19 cellular contexts compared by ENCODE assay signal in genomic region chr11:79381036-79381435, GRCh38. TPM values are rescaled to one million over a fixed set of nuclear protein-coding genes. Genes with fewer than 3 reads are reported as not detected.
A peak's percentile ranks its signal among the peaks of the same experiment; 100 is the strongest.
DNase-seq lines count a peak whose midpoint lies in the region; ATAC-seq, FAIRE-seq and TF ChIP-seq lines count a peak whose summit lies in the region.
"Had no signal": no experiment of that assay in that cellular context is flagged by ENCODE, and none has a peak within 500 bp of the region (broad histone marks: within the 10 kb centered on the region; RNA-seq: fewer than 3 reads in every experiment).

No MANE protein-coding gene starts in this region.

- H3K4me1 Mint-ChIP-seq in endodermal cell = peaks cover 19% of the 10 kb centered on the region
- H3K4me1 Mint-ChIP-seq: CD4-positive, CD25-positive, alpha-beta regulatory T cell had no signal

- peak; percentile 83 for DNase-seq in DMS79 (lab: John Stamatoyannopoulos, UW)
- DNase-seq in DMS79 treated with DMSO at 0.1 percent for 48 hours (lab: John Stamatoyannopoulos, UW) = peak; percentile 85
- DNase-seq in bronchial epithelial cell (ENCODE audit: low read depth) = no peak
- DNase-seq in renal cortical epithelial cell (ENCODE audit: low read depth) = peak; percentile 73
- DNase-seq in kidney glomerular epithelial cell (lab: John Stamatoyannopoulos, UW) = no peak
- no peak for DNase-seq in endodermal cell
- DNase-seq in mucosa of descending colon = no peak
- DNase-seq: ACHN; BE2C; C1 segment of cervical spinal cord; Caco-2; CD4-positive, CD25-positive, alpha-beta regulatory T cell; IMR-90 had no signal

- no peak overlapping the region for H3K27ac ChIP-seq in endodermal cell (ENCODE audit: low read depth, low read length)

- no peak overlapping the region for H3K4me3 ChIP-seq in bronchial epithelial cell (ENCODE audit: low read depth, low read length)
- H3K4me3 ChIP-seq in endodermal cell (ENCODE audit: low read length) = no peak overlapping the region
- H3K4me3 ChIP-seq in mucosa of descending colon = no peak overlapping the region
- H3K4me3 ChIP-seq: GM12878 had no signal

- TF ChIP-seq CTCF in bronchial epithelial cell (IDR thresholded peaks at IDR 0.05; ENCODE audit: insufficient read depth, low read length, severe bottlenecking) (no peak), endodermal cell (conservative IDR thresholded peaks at IDR 0.05) (no peak), mucosa of descending colon (IDR thresholded peaks at IDR 0.05) (no peak)

- no peak overlapping the region for H3K9ac ChIP-seq in endodermal cell (ENCODE audit: extremely low read depth, low read length, poor library complexity, severe bottlenecking)

- intact Hi-C loops in mucosa of descending colon (cut with DNase I, micrococcal nuclease) = no loop called here

- H3K36me3 Mint-ChIP-seq in endodermal cell (ENCODE audit: low read depth) = peaks cover 12% of the 10 kb centered on the region
- H3K36me3 Mint-ChIP-seq: CD4-positive, CD25-positive, alpha-beta regulatory T cell had no signal

- FAIRE-seq in bronchial epithelial cell (lab: Jason Lieb, UNC) = peak; percentile 32
- FAIRE-seq: A204.1, D721Med, GM12878, GM19239, HTR-8/SVneo had no signal

- H3K27me3 Mint-ChIP-seq in endodermal cell (ENCODE audit: insufficient read depth) = no peaks in the 10 kb centered on the region
- H3K27me3 Mint-ChIP-seq: CD4-positive, CD25-positive, alpha-beta regulatory T cell had no signal

- no peak for ATAC-seq in mucosa of descending colon
- ATAC-seq: GM12878 had no signal

- H3K4me3 Mint-ChIP-seq in endodermal cell = no peak overlapping the region
- H3K4me3 Mint-ChIP-seq: CD4-positive, CD25-positive, alpha-beta regulatory T cell; H9 had no signal

- WGBS in endodermal cell (ENCODE audit: insufficient coverage in 1 of 2, insufficient read length in 1 of 2), 2 experiments = 66 to 77% methylated on average over 3 of the region's 3 CpGs

- H3K36me3 ChIP-seq in bronchial epithelial cell (ENCODE audit: control insufficient read depth, insufficient read depth, low read length) (no peaks in the 10 kb centered on the region), endodermal cell (ENCODE audit: control insufficient read depth, insufficient read depth, low read length) (no peaks in the 10 kb centered on the region), mucosa of descending colon (ENCODE audit: low read depth) (no peaks in the 10 kb centered on the region)
- H3K36me3 ChIP-seq: BE2C had no signal

- no peak overlapping the region for H3K27ac Mint-ChIP-seq in endodermal cell
- H3K27ac Mint-ChIP-seq: CD4-positive, CD25-positive, alpha-beta regulatory T cell; H9 had no signal

- H3K4me1 ChIP-seq in endodermal cell (ENCODE audit: control insufficient read depth, insufficient read depth, low read length) (peaks cover 2% of the 10 kb centered on the region), mucosa of descending colon (ENCODE audit: low read depth) (no peaks in the 10 kb centered on the region)
- H3K4me1 ChIP-seq: BE2C, Caco-2 had no signal

- H3K9me3 ChIP-seq in endodermal cell (ENCODE audit: control insufficient read depth, low read length) = peaks cover 22% of the 10 kb centered on the region
- H3K9me3 ChIP-seq in mucosa of descending colon = no peaks in the 10 kb centered on the region
- H3K9me3 ChIP-seq: BE2C, Caco-2 had no signal

- peaks cover 11% of the 10 kb centered on the region for H3K9me3 Mint-ChIP-seq in endodermal cell

- H3K27me3 ChIP-seq in bronchial epithelial cell (ENCODE audit: control insufficient read depth, insufficient read depth, low read length) (no peaks in the 10 kb centered on the region), endodermal cell (ENCODE audit: control insufficient read depth, insufficient read depth, low read length, poor library complexity, severe bottlenecking) (no peaks in the 10 kb centered on the region)
- H3K27me3 ChIP-seq: BE2C had no signal

RNA-seq across cellular contexts. Expression of gene TENM4, which starts 59.8 kb away (rescaled TPM):
- total RNA-seq in bronchial epithelial cell = 3.2 and 6.1 TPM in 2 replicates
- total RNA-seq in renal cortical epithelial cell = 59.6 and 306 TPM in 2 replicates
- total RNA-seq in endodermal cell = 100 to 1,000 TPM in 1 of 2 donors, 10 to 100 TPM in 1; 68.2 to 130 TPM
- polyA plus RNA-seq in endodermal cell (2013, experiment 1 of 2) = 23.1 TPM
- polyA plus RNA-seq in endodermal cell (2013, experiment 2 of 2) = 21.2 TPM
- 1 to 10 TPM in 2 of 3 donors, under 1 TPM in 1; 0.70 to 1.6 (median 1.2) TPM for total RNA-seq in mucosa of descending colon
- total RNA-seq: CD4-positive, CD25-positive, alpha-beta regulatory T cell had no signal

Comparison
In these comparisons a context has a peak if more than half of its experiments do, and no peak if none do; other contexts are left out.
1. DNase-seq: peak in DMS79 (single experiment), DMS79 treated with DMSO at 0.1 percent for 48 hours (single experiment) and renal cortical epithelial cell (single experiment); none in bronchial epithelial cell (single experiment), kidney glomerular epithelial cell (single experiment), endodermal cell (single experiment) and mucosa of descending colon (0 of 3).